11 cellular contexts compared by ENCODE assay signal in the genomic region with DNA sequence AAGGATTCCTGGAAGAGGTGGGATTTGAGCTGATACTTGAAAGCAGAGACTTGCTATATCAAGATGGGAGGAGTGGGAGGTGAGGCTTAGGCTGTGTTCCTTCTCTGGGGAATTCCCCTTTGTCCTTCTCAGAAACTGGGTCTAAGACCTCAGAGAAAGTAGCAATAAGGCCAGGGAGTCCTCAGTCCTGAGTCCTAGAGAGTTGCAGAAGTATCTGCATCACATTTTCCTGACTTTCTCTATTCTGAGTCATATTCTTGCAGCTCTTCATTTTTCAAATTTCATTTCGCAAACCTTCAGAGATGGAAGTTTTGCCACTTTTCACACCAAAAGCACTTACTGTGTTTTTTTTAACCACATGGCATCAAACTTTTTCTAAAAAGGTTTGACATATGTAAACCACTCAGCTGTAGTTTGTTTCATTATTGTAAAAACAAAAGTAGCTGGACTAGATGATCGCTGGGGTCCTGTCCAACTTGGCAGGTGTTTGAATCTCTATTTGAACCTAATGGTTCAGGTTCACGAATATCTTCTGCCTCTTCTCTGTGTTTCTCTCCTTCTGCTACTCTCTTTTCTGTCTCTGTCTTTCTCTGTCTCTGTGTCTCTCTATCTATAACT.
DNase-seq lines count a peak whose midpoint lies in the region; ATAC-seq lines count a peak whose summit lies in the region.
"Had no signal": no experiment of that assay in that cellular context is flagged by ENCODE, and none has a peak within 500 bp of the region (broad histone marks: within the 10 kb centered on the region; RNA-seq: fewer than 3 reads in every experiment).

No MANE protein-coding gene starts in this region.

- H3K9me3 ChIP-seq in adipocyte (ENCODE audit: control insufficient read depth, low read length) = no peaks in the 10 kb centered on the region
- H3K9me3 ChIP-seq: vagina had no signal

- H3K4me3 Mint-ChIP-seq in activated T-cell treated with anti-CD3 and anti-CD28 coated beads, Interleukin-2, amount 50 U/mL, for 24 hours = no peak overlapping the region

- no peaks in the 10 kb centered on the region for H3K36me3 Mint-ChIP-seq in activated T-cell treated with anti-CD3 and anti-CD28 coated beads, Interleukin-2, amount 50 U/mL, for 24 hours (ENCODE audit: low read depth)

- H3K27me3 ChIP-seq in adipocyte (replicated peaks; ENCODE audit: control insufficient read depth, insufficient read depth, low read length) = no peaks in the 10 kb centered on the region
- H3K27me3 ChIP-seq: vagina had no signal

- H3K9ac ChIP-seq in adipocyte (ENCODE audit: low read length) = no peak overlapping the region

- peaks cover 33% of the 10 kb centered on the region for H3K4me1 Mint-ChIP-seq in activated T-cell treated with anti-CD3 and anti-CD28 coated beads, Interleukin-2, amount 50 U/mL, for 24 hours (ENCODE audit: low read depth)

- no peak for DNase-seq in activated T-cell treated with anti-CD3 and anti-CD28 coated beads, Interleukin-2, amount 50 U/mL, for 24 hours
- no peak for DNase-seq in activated T-cell treated with anti-CD3 and anti-CD28 coated beads, Interleukin-2, amount 50 U/mL, for 48 hours
- DNase-seq in adipocyte (ENCODE audit: low read depth) (peak; percentile 43), D341Med (ENCODE audit: low spot score) (no peak)
- DNase-seq in stimulated activated naive CD8-positive, alpha-beta T cell treated with anti-CD3 and anti-CD28 coated beads, Interleukin-15, Interleukin-2, amounts not matched to agents 100 U/mL and 50 U/mL, for 24 hours = no peak
- no peak for DNase-seq in effector CD4-positive, alpha-beta T cell
- DNase-seq: AML-193, KG1 had no signal

- peak overlapping the region; percentile 74 for H3K27ac Mint-ChIP-seq in activated T-cell treated with anti-CD3 and anti-CD28 coated beads, Interleukin-2, amount 50 U/mL, for 24 hours

- H3K4me3 ChIP-seq in adipocyte (ENCODE audit: low read length) = peak overlapping the region; percentile 40
- H3K4me3 ChIP-seq: vagina had no signal

- ATAC-seq in HG02610 (IDR thresholded peaks at IDR 0.05; ENCODE audit: unreplicated experiment) (peak; percentile 47), GM21423 (IDR thresholded peaks at IDR 0.05; ENCODE audit: unreplicated experiment) (no peak)
- peak; percentile 96 for ATAC-seq in stimulated activated naive CD8-positive, alpha-beta T cell treated with anti-CD3 and anti-CD28 coated beads, Interleukin-15, Interleukin-2, amounts not matched to agents 100 U/mL and 50 U/mL, for 24 hours

- H3K4me1 ChIP-seq in adipocyte (ENCODE audit: control insufficient read depth, insufficient read depth, low read length) = peaks cover 34% of the 10 kb centered on the region
- H3K4me1 ChIP-seq: vagina had no signal

- no peaks in the 10 kb centered on the region for H3K27me3 Mint-ChIP-seq in activated T-cell treated with anti-CD3 and anti-CD28 coated beads, Interleukin-2, amount 50 U/mL, for 24 hours

- H3K9me3 Mint-ChIP-seq in activated T-cell treated with anti-CD3 and anti-CD28 coated beads, Interleukin-2, amount 50 U/mL, for 24 hours = no peaks in the 10 kb centered on the region

- no peaks in the 10 kb centered on the region for H3K36me3 ChIP-seq in adipocyte (ENCODE audit: control insufficient read depth, insufficient read depth, low read length, severe bottlenecking)
- H3K36me3 ChIP-seq: vagina had no signal
